8 cellular contexts compared by ENCODE assay signal in genomic region chr12:66235626-66236281, GRCh38. TPM values are rescaled to one million over a fixed set of nuclear protein-coding genes. Genes with fewer than 3 reads are reported as not detected.
DNase-seq lines count a peak whose midpoint lies in the region; ATAC-seq and TF ChIP-seq lines count a peak whose summit lies in the region.

No MANE protein-coding gene starts in this region.

- no peaks in the 10 kb centered on the region for H3K36me3 ChIP-seq in MG63

- peak overlapping the region; percentile 68 to 76 (median 69) for H3K4me3 Mint-ChIP-seq in nephron

- H3K4me1 Mint-ChIP-seq in nephron = no peaks in the 10 kb centered on the region

- H3K9me3 Mint-ChIP-seq in nephron = no peaks in the 10 kb centered on the region

- H3K4me3 ChIP-seq in MG63 (peak overlapping the region; percentile 50), dorsolateral prefrontal cortex (peak overlapping the region; percentile 5 to 70 (median 54))

- H3K27ac ChIP-seq in dorsolateral prefrontal cortex (peak overlapping the region in 4 of 59 donors; percentile 5 to 51 (median 24)), caudate nucleus (ENCODE audit: low read depth, low read length) (no peak overlapping the region)

- no peaks in the 10 kb centered on the region for H3K36me3 Mint-ChIP-seq in nephron (ENCODE audit: low read depth)

- ATAC-seq in HG03097 (IDR thresholded peaks at IDR 0.05; ENCODE audit: low FRiP score, unreplicated experiment) = no peak

- no peaks in the 10 kb centered on the region for H3K27me3 ChIP-seq in MG63
- peaks cover 0 to 23% (median 0%) of the 10 kb centered on the region in 45 donors for H3K27me3 ChIP-seq in dorsolateral prefrontal cortex

- TF ChIP-seq CTCF in dorsolateral prefrontal cortex (IDR thresholded peaks at IDR 0.05 in 54 of 56, conservative IDR thresholded peaks at IDR 0.05 in 2 of 56; ENCODE audit: low read depth in 1 of 56, partially characterized antibody in 56 of 56) (peak in 1 of 56 donors; percentile 1), nephron (IDR thresholded peaks at IDR 0.05; ENCODE audit: unreplicated experiment in 3 of 3) (peak; percentile 20 to 35 (median 24))

- DNase-seq in DMS114 treated with DMSO at 0.1 percent for 48 hours (lab: John Stamatoyannopoulos, UW; ENCODE audit: unreplicated experiment) (peak; percentile 44), MG63 (no peak), dorsolateral prefrontal cortex (no peak), NK-92 (lab: John Stamatoyannopoulos, UW; ENCODE audit: unreplicated experiment) (no peak), caudate nucleus (lab: John Stamatoyannopoulos, UW) (no peak)
- DNase-seq in activated naive CD4-positive, alpha-beta T cell treated with anti-CD3 and anti-CD28 coated beads, Interleukin-2, amount 50 U/mL, for 16 hours = no peak

- intact Hi-C loops in dorsolateral prefrontal cortex (cut with DNase I) = no loop called here

- no peak overlapping the region for H3K27ac Mint-ChIP-seq in nephron

- peaks cover 6% of the 10 kb centered on the region for H3K27me3 Mint-ChIP-seq in nephron (ENCODE audit: low read depth)

- H3K9me3 ChIP-seq in MG63 = no peaks in the 10 kb centered on the region

RNA-seq across cellular contexts. Expression of gene IRAK3, which starts 46.7 kb away (rescaled TPM):
- total RNA-seq in MG63 (2014; rRNA removed; shearing (Covaris generic); ENCODE audit: low replicate concordance) = 2.3 and 4.6 TPM in 2 replicates
- 10 to 100 TPM in 3 of 120 experiments, 1 to 10 TPM in 117; 1.6 to 12.9 (median 4.6) TPM for total RNA-seq in dorsolateral prefrontal cortex
